8 cellular contexts compared by ENCODE assay signal in the genomic region with DNA sequence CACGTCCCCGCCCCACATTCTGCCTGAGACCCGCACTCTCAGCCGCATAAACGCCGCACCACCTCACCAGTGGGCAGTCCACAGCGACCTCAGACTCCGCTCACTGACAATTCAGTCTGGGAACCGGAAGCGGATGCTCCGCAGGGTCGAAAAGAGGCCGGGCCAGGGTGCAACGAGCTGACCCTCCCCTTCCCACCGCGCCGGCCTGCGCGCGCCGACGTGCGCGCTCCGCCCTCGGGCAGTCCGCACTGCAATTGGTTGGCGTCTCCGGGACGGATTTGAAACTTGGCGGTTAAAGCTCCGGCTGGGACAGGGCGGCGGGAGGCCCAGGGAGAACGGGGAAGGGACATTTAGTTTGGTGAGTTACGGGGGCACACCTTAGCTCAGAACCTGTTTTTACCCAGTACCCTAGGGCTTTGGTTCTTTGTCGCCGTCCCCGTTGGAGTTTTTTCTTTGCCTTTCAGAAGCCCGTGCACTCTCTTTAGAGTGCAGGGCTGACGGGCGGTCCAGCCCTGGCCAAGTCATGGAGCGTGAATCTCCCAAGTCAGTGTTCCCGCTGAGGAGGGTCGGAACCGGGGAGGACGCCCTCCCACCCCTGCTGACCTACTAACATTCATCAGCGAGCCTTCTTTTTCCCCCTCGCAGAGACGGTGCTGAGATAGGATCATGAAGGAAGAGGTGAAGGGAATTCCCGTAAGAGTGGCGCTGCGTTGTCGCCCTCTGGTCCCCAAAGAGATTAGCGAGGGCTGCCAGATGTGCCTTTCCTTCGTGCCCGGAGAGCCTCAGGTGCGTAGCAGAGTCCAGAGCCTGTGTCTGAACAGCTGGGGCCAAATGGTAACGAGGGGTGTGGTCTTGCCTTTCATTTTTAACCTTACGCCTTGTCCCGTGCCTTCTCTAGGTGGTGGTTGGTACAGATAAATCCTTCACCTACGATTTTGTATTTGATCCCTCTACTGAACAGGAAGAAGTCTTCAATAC. TPM values are rescaled to one million over a fixed set of nuclear protein-coding genes. Genes with fewer than 3 reads are reported as not detected.
DNase-seq lines count a peak whose midpoint lies in the region; ATAC-seq and TF ChIP-seq lines count a peak whose summit lies in the region.

Gene KIF4A, plus strand, starts transcription at position 312 of the 978 bp plus-strand sequence. Its CDS starts 355 bp downstream, at position 667.
A gene with protein sequence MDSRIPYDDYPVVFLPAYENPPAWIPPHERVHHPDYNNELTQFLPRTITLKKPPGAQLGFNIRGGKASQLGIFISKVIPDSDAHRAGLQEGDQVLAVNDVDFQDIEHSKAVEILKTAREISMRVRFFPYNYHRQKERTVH (minus strand): TSS at position 135 of the 978 bp plus-strand sequence. CDS start 586 bp downstream, outside the sequence.

- no peaks in the 10 kb centered on the region for H3K36me3 ChIP-seq in kidney epithelial cell (ENCODE audit: control insufficient read depth, insufficient read depth, low read length)

- H3K4me3 ChIP-seq in AG09309 (ENCODE audit: control insufficient read depth, low read depth, low read length) (peak within 1 kb of the TSS; percentile 72), kidney epithelial cell (ENCODE audit: low read depth, low read length) (peak within 1 kb of the TSS; percentile 83)

- ATAC-seq in GM18873 (IDR thresholded peaks at IDR 0.05; ENCODE audit: low FRiP score, unreplicated experiment) (peak; percentile 90), HG03135 (IDR thresholded peaks at IDR 0.05; ENCODE audit: unreplicated experiment) (peak; percentile 94)

- H3K27me3 ChIP-seq in kidney epithelial cell (ENCODE audit: control insufficient read depth, insufficient read depth, low read length), result no peaks in the 10 kb centered on the region

- DNase-seq in AG09309 (ENCODE audit: low read depth) (peak; percentile 35), NCI-H226 (peak; percentile 75), cerebellum (ENCODE audit: low spot score) (peak; percentile 71), kidney epithelial cell (ENCODE audit: low read depth) (peak; percentile 37)
- DNase-seq in activated CD4-positive, CD25-positive, alpha-beta regulatory T cell treated with anti-CD3 and anti-CD28 coated beads, Interleukin-2, amount 50 U/mL, for 72 hours, result peak; percentile 80
- DNase-seq in stimulated activated CD4-positive, alpha-beta T cell treated with anti-CD3 and anti-CD28 coated beads, Interleukin-15, amount 100 ng/mL, for 48 hours (ENCODE audit: low read depth in 2 of 2), result peak; percentile 61 to 67

- TF ChIP-seq CTCF in AG09309 (IDR thresholded peaks at IDR 0.05; ENCODE audit: control insufficient read depth, insufficient read depth, low read depth, low read length, missing control alignments), result no peak
- TF ChIP-seq CTCF in kidney epithelial cell (IDR thresholded peaks at IDR 0.05; ENCODE audit: insufficient read depth, low read length, poor library complexity, severe bottlenecking), result no peak

RNA-seq across cellular contexts. Expression of gene KIF4A, which starts in this region (rescaled TPM):
- total RNA-seq in cerebellum (5.7 TPM), kidney epithelial cell (3.4 and 4.8 TPM in 2 replicates)

RNA-seq across cellular contexts. Expression of the second gene that starts in this region (rescaled TPM):
- total RNA-seq in cerebellum (26.0 TPM), kidney epithelial cell (31.5 and 48.4 TPM in 2 replicates)

Comparison
In these comparisons a context has a peak if more than half of its experiments do, and no peak if none do; other contexts are left out.
1. Peak in every context shown above with its lines: DNase-seq, ATAC-seq and H3K4me3 ChIP-seq.